In genomic region chr4:1205641-1206298, GRCh38 we compare ENCODE assay signal across 13 cellular contexts. TPM values are rescaled to one million over a fixed set of nuclear protein-coding genes. Genes with fewer than 3 reads are reported as not detected.
DNase-seq lines count a peak whose midpoint lies in the region; ATAC-seq and TF ChIP-seq lines count a peak whose summit lies in the region.
"Had no signal": no experiment of that assay in that cellular context is flagged by ENCODE, and none has a peak within 500 bp of the region (broad histone marks: within the 10 kb centered on the region; RNA-seq: fewer than 3 reads in every experiment).

No MANE protein-coding gene starts in this region.

- peaks cover 98% of the 10 kb centered on the region for H3K4me1 ChIP-seq in BLaER1
- H3K4me1 ChIP-seq in esophagus muscularis mucosa, result peaks cover 50 to 83% (median 76%) of the 10 kb centered on the region in 4 donors

- DNase-seq in left cardiac atrium (peak; percentile 24), posterior cingulate gyrus (peak in 6 of 10 donors; percentile 3 to 80 (median 24)), T-helper 2 cell (no peak), T1000 (lab: John Stamatoyannopoulos, UW) (no peak), esophagus muscularis mucosa (ENCODE audit: extremely low spot score) (no peak)
- DNase-seq: DMS79 treated with DMSO at 0.1 percent for 48 hours; NCI-H1417; NCI-H526 treated with DMSO at 0.1 percent for 48 hours; stimulated activated CD4-positive, alpha-beta T cell treated with anti-CD3 and anti-CD28 coated beads, Interleukin-2, amount 100 ng/mL, for 24 hours had no signal

- no peak for TF ChIP-seq EP300 in esophagus muscularis mucosa (IDR thresholded peaks at IDR 0.05)

- WGBS in esophagus muscularis mucosa, result 86% methylated on average over 4 of the region's 15 CpGs

- H3K27me3 ChIP-seq in BLaER1 (no peaks in the 10 kb centered on the region), esophagus muscularis mucosa (no peaks in the 10 kb centered on the region)

- peaks cover 37% of the 10 kb centered on the region for H4K20me1 ChIP-seq in BLaER1

- H3K9me3 ChIP-seq in BLaER1 (no peaks in the 10 kb centered on the region), KOPT-K1 (ENCODE audit: insufficient read depth, low read length, poor library complexity, severe bottlenecking) (no peaks in the 10 kb centered on the region), esophagus muscularis mucosa (no peaks in the 10 kb centered on the region)
- H3K9me3 ChIP-seq: psoas muscle had no signal

- no peak for TF ChIP-seq POLR2A in esophagus muscularis mucosa (IDR thresholded peaks at IDR 0.05; ENCODE audit: low read depth)

- no peak for TF ChIP-seq CTCF in esophagus muscularis mucosa (IDR thresholded peaks at IDR 0.05)

- H3K27ac ChIP-seq in BLaER1 (0 out of 2 replicates have a peak overlapping the region, but pooled peaks have one; percentile 18), KOPT-K1 (ENCODE audit: low read depth, low read length, poor library complexity, severe bottlenecking) (peak overlapping the region; percentile 16), esophagus muscularis mucosa (replicated peaks in 1 of 4) (peak overlapping the region in 2 of 4 donors; percentile 4 to 18)
- H3K27ac ChIP-seq: psoas muscle had no signal

- 0 out of 2 replicates have a peak overlapping the region, but pooled peaks have one; percentile 24 for H3K9ac ChIP-seq in BLaER1

- no peak for ATAC-seq in left cardiac atrium
- no peak for ATAC-seq in HG03469 (IDR thresholded peaks at IDR 0.05; ENCODE audit: unreplicated experiment)
- ATAC-seq: psoas muscle had no signal

- H3K4me3 ChIP-seq in BLaER1, result no peak overlapping the region
- no peak overlapping the region for H3K4me3 ChIP-seq in esophagus muscularis mucosa
- H3K4me3 ChIP-seq: psoas muscle had no signal

- peak overlapping the region; percentile 34 for H3K4me2 ChIP-seq in BLaER1

- H3K36me3 ChIP-seq in BLaER1 (peaks cover 5% of the 10 kb centered on the region), KOPT-K1 (ENCODE audit: insufficient read depth, low read length) (peaks cover 40% of the 10 kb centered on the region), esophagus muscularis mucosa (peaks cover 0 to 3% (median under 1%) of the 10 kb centered on the region in 4 donors)

- intact Hi-C loops in left cardiac atrium (cut with DNase I), result no loop called here
- intact Hi-C loops in posterior cingulate gyrus (cut with DNase I), result no loop called here
- intact Hi-C loops in esophagus muscularis mucosa (cut with DNase I), result loop anchor here (5.0 kb wide), 1 partner anchor 42 kb away; the partner anchor contains the start of gene CTBP1

RNA-seq across cellular contexts. Expression of gene SPON2, which starts 33.4 kb away (rescaled TPM):
- total RNA-seq in left cardiac atrium (10 to 100 TPM; 14.0 to 33.0 TPM), esophagus muscularis mucosa (10 to 100 TPM; 21.3 to 72.9 (median 58.3) TPM)

RNA-seq across cellular contexts. Expression of gene CTBP1, which starts 43.2 kb away (rescaled TPM):
- total RNA-seq in left cardiac atrium (100 to 1,000 TPM; 121 to 128 TPM), esophagus muscularis mucosa (100 to 1,000 TPM; 110 to 245 (median 172) TPM)

Comparison
In these comparisons a context has a peak if more than half of its experiments do, and no peak if none do; other contexts are left out.
1. DNase-seq: peak in left cardiac atrium (single experiment) and posterior cingulate gyrus (6 of 10); none in T-helper 2 cell (0 of 5), T1000 (single experiment) and esophagus muscularis mucosa (single experiment).